ENCODE assay signal across 1 cellular context in the genomic region with DNA sequence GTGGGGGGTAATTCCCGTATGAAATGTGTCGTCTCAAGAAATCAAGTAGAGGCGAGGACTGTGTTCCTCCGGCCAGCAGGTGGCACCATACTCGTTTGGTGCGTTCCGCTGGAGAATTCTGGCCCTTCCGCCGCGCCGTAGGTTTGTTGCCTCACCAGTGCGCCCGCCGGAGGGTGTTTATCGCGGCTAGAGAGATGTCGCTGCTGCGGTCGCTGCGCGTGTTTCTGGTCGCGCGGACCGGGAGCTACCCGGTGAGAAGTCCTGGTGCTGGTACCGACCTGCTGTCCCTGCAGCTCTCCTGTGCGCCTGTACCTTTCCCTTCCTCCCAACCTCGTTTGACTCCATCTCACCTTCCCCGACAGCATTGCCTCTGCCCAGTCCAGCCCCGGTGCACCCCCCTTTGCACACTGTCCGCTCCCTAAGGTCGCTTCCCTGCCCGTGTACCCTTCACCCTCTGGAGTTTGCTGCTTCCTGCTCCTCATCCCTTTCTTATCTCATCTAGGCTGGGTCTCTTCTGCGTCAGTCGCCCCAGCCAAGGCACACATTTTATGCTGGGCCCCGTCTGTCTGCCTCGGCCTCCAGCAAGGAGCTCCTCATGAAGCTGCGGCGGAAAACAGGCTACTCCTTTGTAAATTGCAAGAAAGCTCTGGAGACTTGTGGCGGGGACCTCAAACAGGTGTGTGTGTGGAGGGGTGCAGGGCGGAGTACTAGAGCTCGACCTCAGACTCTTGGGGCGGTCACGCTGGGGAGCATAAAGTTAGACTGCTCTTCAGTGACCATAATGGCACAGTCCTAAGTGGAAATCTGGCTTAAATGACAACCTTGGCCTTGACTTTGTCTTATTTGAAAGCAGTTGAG.
A peak's percentile ranks its signal among the peaks of the same experiment; 100 is the strongest.
TF ChIP-seq lines count a peak whose summit lies in the region.

A gene (plus strand): TSS at position 180 of the 858 bp plus-strand sequence. CDS start 15 bp downstream, at position 195.

TF ChIP-seq in HepG2, 621 proteins besides CTCF, POLR2A, EP300 and RAD21 (continued from another document and continues in another):
- TF ChIP-seq, protein P1, sequence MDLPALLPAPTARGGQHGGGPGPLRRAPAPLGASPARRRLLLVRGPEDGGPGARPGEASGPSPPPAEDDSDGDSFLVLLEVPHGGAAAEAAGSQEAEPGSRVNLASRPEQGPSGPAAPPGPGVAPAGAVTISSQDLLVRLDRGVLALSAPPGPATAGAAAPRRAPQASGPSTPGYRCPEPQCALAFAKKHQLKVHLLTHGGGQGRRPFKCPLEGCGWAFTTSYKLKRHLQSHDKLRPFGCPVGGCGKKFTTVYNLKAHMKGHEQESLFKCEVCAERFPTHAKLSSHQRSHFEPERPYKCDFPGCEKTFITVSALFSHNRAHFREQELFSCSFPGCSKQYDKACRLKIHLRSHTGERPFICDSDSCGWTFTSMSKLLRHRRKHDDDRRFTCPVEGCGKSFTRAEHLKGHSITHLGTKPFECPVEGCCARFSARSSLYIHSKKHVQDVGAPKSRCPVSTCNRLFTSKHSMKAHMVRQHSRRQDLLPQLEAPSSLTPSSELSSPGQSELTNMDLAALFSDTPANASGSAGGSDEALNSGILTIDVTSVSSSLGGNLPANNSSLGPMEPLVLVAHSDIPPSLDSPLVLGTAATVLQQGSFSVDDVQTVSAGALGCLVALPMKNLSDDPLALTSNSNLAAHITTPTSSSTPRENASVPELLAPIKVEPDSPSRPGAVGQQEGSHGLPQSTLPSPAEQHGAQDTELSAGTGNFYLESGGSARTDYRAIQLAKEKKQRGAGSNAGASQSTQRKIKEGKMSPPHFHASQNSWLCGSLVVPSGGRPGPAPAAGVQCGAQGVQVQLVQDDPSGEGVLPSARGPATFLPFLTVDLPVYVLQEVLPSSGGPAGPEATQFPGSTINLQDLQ (CRISPR knock-in tag; IDR thresholded peaks at IDR 0.05) = peak; percentile 34; the same call in 1 of the 2 replicates
- TF ChIP-seq NFRKB (IDR thresholded peaks at IDR 0.05) (no peak), ZNF20 (CRISPR knock-in tag; IDR thresholded peaks at IDR 0.05) (no peak), ZNF772 (CRISPR knock-in tag; IDR thresholded peaks at IDR 0.05) (peak; percentile 82), ZNF432 (CRISPR knock-in tag; IDR thresholded peaks at IDR 0.05; ENCODE audit: borderline replicate concordance) (no peak), ZNF430 (CRISPR knock-in tag; IDR thresholded peaks at IDR 0.05) (no peak), SP140L (CRISPR knock-in tag; IDR thresholded peaks at IDR 0.05; ENCODE audit: borderline replicate concordance) (0 out of 2 replicates have a peak, but pooled peaks have one; percentile 90), SRY (CRISPR knock-in tag; IDR thresholded peaks at IDR 0.05) (0 out of 2 replicates have a peak, but pooled peaks have one; percentile 30), ESRRA (CRISPR knock-in tag; IDR thresholded peaks at IDR 0.05; ENCODE audit: low read depth) (0 out of 2 replicates have a peak, but pooled peaks have one; percentile 59), EED (CRISPR knock-in tag; IDR thresholded peaks at IDR 0.05) (no peak), ZNF543 (CRISPR knock-in tag; IDR thresholded peaks at IDR 0.05) (no peak), ONECUT2 (CRISPR knock-in tag; IDR thresholded peaks at IDR 0.05) (no peak), SALL2 (CRISPR knock-in tag; IDR thresholded peaks at IDR 0.05) (peak; percentile 69; the same call in 1 of the 2 replicates), ZNF557 (CRISPR knock-in tag; IDR thresholded peaks at IDR 0.05) (0 out of 2 replicates have a peak, but pooled peaks have one; percentile 55), SIX1 (CRISPR knock-in tag; IDR thresholded peaks at IDR 0.05; ENCODE audit: borderline replicate concordance) (no peak), SKI (IDR thresholded peaks at IDR 0.05; ENCODE audit: partially characterized antibody) (no peak), CAMTA2 (CRISPR knock-in tag; IDR thresholded peaks at IDR 0.05; ENCODE audit: borderline replicate concordance) (0 out of 2 replicates have a peak, but pooled peaks have one; percentile 45), JARID2 (CRISPR knock-in tag; IDR thresholded peaks at IDR 0.05; ENCODE audit: insufficient replicate concordance) (no peak), CREM (IDR thresholded peaks at IDR 0.05) (peak; percentile 93), CREM (CRISPR knock-in tag; IDR thresholded peaks at IDR 0.05) (no peak), TARDBP (CRISPR knock-in tag; IDR thresholded peaks at IDR 0.05) (peak; percentile 93), ZNF101 (CRISPR knock-in tag; IDR thresholded peaks at IDR 0.05; ENCODE audit: borderline replicate concordance, low read depth) (no peak; the same call in 1 of the 2 replicates), ZNF264 (CRISPR knock-in tag; IDR thresholded peaks at IDR 0.05) (no peak; the same call in none of the 2 replicates), MAFK (conservative IDR thresholded peaks at IDR 0.05 in 1 of 2, IDR thresholded peaks at IDR 0.05 in 1 of 2; ENCODE audit: low read length in 2 of 2) (no peak), MAFG (CRISPR knock-in tag; IDR thresholded peaks at IDR 0.05) (no peak), ZNF790 (CRISPR knock-in tag; IDR thresholded peaks at IDR 0.05; ENCODE audit: borderline replicate concordance) (0 out of 2 replicates have a peak, but pooled peaks have one; percentile 18), NFATC3 (CRISPR knock-in tag; IDR thresholded peaks at IDR 0.05) (no peak), MIXL1 (CRISPR knock-in tag; IDR thresholded peaks at IDR 0.05) (peak; percentile 71; the same call in 1 of the 2 replicates), ZNF33B (CRISPR knock-in tag; IDR thresholded peaks at IDR 0.05) (no peak), RBAK (CRISPR knock-in tag; IDR thresholded peaks at IDR 0.05) (peak; percentile 54; the same call in 1 of the 2 replicates), ZNF225 (CRISPR knock-in tag; IDR thresholded peaks at IDR 0.05) (no peak), ZNF746 (CRISPR knock-in tag; IDR thresholded peaks at IDR 0.05) (no peak), NKX3-1 (CRISPR knock-in tag; IDR thresholded peaks at IDR 0.05) (0 out of 2 replicates have a peak, but pooled peaks have one; percentile 65), ZNF589 (CRISPR knock-in tag; conservative IDR thresholded peaks at IDR 0.05) (no peak), REL (CRISPR knock-in tag; conservative IDR thresholded peaks at IDR 0.05) (no peak), ZNF615 (CRISPR knock-in tag; IDR thresholded peaks at IDR 0.05; ENCODE audit: borderline replicate concordance) (peak; percentile 81; the same call in 1 of the 2 replicates), DPF2 (CRISPR knock-in tag; IDR thresholded peaks at IDR 0.05; ENCODE audit: borderline replicate concordance, low read depth) (no peak), ZNF30 (CRISPR knock-in tag; IDR thresholded peaks at IDR 0.05) (0 out of 2 replicates have a peak, but pooled peaks have one; percentile 63), ZFX (CRISPR knock-in tag; IDR thresholded peaks at IDR 0.05; ENCODE audit: low read depth) (peak; percentile 84), ZZZ3 (CRISPR knock-in tag; IDR thresholded peaks at IDR 0.05; ENCODE audit: borderline replicate concordance) (no peak; the same call in 1 of the 2 replicates), SMAD9 (CRISPR knock-in tag; IDR thresholded peaks at IDR 0.05) (no peak), ZNF34 (CRISPR knock-in tag; IDR thresholded peaks at IDR 0.05; ENCODE audit: borderline replicate concordance) (peak; percentile 35; the same call in 1 of the 2 replicates), SALL1 (CRISPR knock-in tag; IDR thresholded peaks at IDR 0.05) (peak; percentile 88), ZNF232 (CRISPR knock-in tag; IDR thresholded peaks at IDR 0.05; ENCODE audit: borderline replicate concordance) (peak; percentile 40; the same call in 1 of the 2 replicates), RBM39 (IDR thresholded peaks at IDR 0.05; ENCODE audit: low read depth, low read length, poor library complexity, severe bottlenecking) (peak; percentile 63), ZNF550 (CRISPR knock-in tag; IDR thresholded peaks at IDR 0.05; ENCODE audit: borderline replicate concordance) (no peak), MXD4 (CRISPR knock-in tag; IDR thresholded peaks at IDR 0.05) (peak; percentile 93), MBNL3 (CRISPR knock-in tag; conservative IDR thresholded peaks at IDR 0.05) (no peak), FOSL2 (CRISPR knock-in tag; IDR thresholded peaks at IDR 0.05) (no peak)
- TF ChIP-seq, protein P2, sequence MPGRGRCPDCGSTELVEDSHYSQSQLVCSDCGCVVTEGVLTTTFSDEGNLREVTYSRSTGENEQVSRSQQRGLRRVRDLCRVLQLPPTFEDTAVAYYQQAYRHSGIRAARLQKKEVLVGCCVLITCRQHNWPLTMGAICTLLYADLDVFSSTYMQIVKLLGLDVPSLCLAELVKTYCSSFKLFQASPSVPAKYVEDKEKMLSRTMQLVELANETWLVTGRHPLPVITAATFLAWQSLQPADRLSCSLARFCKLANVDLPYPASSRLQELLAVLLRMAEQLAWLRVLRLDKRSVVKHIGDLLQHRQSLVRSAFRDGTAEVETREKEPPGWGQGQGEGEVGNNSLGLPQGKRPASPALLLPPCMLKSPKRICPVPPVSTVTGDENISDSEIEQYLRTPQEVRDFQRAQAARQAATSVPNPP (CRISPR knock-in tag; IDR thresholded peaks at IDR 0.05) = no peak
- TF ChIP-seq, protein P3, sequence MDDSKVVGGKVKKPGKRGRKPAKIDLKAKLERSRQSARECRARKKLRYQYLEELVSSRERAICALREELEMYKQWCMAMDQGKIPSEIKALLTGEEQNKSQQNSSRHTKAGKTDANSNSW (CRISPR knock-in tag; IDR thresholded peaks at IDR 0.05; ENCODE audit: borderline replicate concordance) = no peak
- TF ChIP-seq, protein P4, sequence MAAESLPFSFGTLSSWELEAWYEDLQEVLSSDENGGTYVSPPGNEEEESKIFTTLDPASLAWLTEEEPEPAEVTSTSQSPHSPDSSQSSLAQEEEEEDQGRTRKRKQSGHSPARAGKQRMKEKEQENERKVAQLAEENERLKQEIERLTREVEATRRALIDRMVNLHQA (CRISPR knock-in tag; IDR thresholded peaks at IDR 0.05) = no peak
- TF ChIP-seq, protein P5, sequence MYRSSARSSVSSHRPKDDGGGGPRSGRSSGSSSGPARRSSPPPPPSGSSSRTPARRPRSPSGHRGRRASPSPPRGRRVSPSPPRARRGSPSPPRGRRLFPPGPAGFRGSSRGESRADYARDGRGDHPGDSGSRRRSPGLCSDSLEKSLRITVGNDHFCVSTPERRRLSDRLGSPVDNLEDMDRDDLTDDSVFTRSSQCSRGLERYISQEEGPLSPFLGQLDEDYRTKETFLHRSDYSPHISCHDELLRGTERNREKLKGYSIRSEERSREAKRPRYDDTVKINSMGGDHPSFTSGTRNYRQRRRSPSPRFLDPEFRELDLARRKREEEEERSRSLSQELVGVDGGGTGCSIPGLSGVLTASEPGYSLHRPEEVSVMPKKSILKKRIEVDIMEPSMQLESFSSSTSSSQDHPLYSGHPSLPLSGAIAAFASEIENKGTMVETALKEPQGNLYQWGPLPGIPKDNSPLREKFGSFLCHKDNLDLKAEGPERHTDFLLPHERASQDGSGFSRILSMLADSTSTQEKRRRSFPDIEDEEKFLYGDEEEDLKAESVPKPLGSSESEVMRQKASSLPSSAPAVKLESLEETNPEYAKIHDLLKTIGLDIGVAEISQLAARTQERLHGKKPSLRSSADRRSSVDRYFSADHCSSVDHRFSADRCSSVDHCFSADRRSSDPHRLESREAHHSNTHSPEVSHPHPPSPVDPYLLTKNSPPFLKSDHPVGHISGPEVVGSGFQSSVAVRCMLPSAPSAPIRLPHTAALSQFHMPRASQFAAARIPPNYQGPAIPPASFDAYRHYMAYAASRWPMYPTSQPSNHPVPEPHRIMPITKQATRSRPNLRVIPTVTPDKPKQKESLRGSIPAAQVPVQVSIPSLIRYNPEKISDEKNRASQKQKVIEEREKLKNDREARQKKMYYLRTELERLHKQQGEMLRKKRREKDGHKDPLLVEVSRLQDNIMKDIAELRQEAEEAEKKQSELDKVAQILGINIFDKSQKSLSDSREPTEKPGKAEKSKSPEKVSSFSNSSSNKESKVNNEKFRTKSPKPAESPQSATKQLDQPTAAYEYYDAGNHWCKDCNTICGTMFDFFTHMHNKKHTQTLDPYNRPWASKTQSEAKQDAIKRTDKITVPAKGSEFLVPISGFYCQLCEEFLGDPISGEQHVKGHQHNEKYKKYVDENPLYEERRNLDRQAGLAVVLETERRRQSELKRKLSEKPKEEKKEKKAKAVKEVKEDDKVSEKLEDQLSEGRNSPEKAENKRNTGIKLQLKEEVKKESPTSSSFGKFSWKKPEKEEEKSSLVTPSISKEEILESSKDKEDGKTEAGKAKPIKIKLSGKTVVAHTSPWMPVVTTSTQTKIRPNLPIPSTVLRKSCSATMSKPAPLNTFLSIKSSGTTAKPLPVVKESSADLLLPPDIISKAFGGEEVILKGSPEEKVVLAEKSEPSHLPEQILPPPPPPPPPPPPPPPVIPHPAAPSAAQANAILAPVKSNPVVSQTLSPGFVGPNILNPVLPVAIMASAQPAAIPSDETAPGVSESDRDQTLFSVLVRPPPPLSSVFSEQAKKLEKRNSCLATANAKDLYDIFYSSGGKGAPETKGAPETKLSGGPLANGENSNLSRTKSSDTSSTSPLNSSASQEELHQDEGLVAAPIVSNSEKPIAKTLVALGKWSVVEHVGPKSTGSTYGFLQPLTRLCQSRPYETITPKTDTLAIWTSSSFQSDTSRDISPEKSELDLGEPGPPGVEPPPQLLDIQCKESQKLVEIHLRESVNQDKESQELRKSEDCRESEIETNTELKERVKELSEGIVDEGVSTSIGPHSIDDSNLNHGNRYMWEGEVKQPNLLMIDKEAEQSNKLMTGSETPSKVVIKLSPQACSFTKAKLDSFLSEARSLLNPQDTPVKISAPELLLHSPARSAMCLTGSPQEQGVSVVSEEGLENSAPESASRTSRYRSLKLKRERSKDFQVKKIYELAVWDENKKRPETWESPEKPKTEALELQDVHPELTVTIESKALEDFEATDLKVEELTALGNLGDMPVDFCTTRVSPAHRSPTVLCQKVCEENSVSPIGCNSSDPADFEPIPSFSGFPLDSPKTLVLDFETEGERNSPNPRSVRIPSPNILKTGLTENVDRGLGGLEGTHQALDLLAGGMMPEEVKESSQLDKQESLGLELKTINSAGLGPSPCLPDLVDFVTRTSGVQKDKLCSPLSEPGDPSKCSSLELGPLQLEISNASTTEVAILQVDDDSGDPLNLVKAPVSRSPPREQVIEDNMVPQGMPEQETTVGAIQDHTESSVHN (CRISPR knock-in tag; IDR thresholded peaks at IDR 0.05) = 0 out of 2 replicates have a peak, but pooled peaks have one; percentile 50
- TF ChIP-seq, protein P6, sequence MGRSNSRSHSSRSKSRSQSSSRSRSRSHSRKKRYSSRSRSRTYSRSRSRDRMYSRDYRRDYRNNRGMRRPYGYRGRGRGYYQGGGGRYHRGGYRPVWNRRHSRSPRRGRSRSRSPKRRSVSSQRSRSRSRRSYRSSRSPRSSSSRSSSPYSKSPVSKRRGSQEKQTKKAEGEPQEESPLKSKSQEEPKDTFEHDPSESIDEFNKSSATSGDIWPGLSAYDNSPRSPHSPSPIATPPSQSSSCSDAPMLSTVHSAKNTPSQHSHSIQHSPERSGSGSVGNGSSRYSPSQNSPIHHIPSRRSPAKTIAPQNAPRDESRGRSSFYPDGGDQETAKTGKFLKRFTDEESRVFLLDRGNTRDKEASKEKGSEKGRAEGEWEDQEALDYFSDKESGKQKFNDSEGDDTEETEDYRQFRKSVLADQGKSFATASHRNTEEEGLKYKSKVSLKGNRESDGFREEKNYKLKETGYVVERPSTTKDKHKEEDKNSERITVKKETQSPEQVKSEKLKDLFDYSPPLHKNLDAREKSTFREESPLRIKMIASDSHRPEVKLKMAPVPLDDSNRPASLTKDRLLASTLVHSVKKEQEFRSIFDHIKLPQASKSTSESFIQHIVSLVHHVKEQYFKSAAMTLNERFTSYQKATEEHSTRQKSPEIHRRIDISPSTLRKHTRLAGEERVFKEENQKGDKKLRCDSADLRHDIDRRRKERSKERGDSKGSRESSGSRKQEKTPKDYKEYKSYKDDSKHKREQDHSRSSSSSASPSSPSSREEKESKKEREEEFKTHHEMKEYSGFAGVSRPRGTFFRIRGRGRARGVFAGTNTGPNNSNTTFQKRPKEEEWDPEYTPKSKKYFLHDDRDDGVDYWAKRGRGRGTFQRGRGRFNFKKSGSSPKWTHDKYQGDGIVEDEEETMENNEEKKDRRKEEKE (IDR thresholded peaks at IDR 0.05) = no peak
